ENCODE assay signal across 8 cellular contexts in genomic region chr20:54207743-54208491, GRCh38. TPM values are rescaled to one million over a fixed set of nuclear protein-coding genes. Genes with fewer than 3 reads are reported as not detected.
DNase-seq lines count a peak whose midpoint lies in the region; ATAC-seq and TF ChIP-seq lines count a peak whose summit lies in the region.

TSS of gene PFDN4 (plus strand) at chr20:54208087. CDS start at chr20:54208101, 14 bp downstream.

- peaks cover 0 to 4% (median under 1%) of the 10 kb centered on the region in 3 donors for H3K27me3 Mint-ChIP-seq in naive B cell
- no peaks in the 10 kb centered on the region for H3K27me3 Mint-ChIP-seq in stimulated activated memory B cell treated with anti-CD40 and anti-IgM and Interleukin-4, amounts not matched to agents 10 μg/mL and 1 μg/mL and 100 μg/mL, for 72 hours

- TF ChIP-seq EP300 in Ishikawa (IDR thresholded peaks at IDR 0.05; ENCODE audit: borderline replicate concordance) = peak; percentile 58; the same call in 1 of the 2 replicates

- peak within 1 kb of the TSS; percentile 90 to 99 (median 98) for H3K4me3 Mint-ChIP-seq in naive B cell
- peak within 1 kb of the TSS; percentile 98 for H3K4me3 Mint-ChIP-seq in stimulated activated memory B cell treated with anti-CD40 and anti-IgM and Interleukin-4, amounts not matched to agents 10 μg/mL and 1 μg/mL and 100 μg/mL, for 72 hours

- H4K20me1 ChIP-seq in DND-41 (ENCODE audit: insufficient read depth, low read length) = peaks cover 16% of the 10 kb centered on the region; the same call in 1 of the 2 replicates

- peaks cover 4% of the 10 kb centered on the region for H3K36me3 ChIP-seq in DND-41 (ENCODE audit: insufficient read depth, low read length)
- no peaks in the 10 kb centered on the region for H3K36me3 ChIP-seq in esophagus squamous epithelium

- ATAC-seq in DND-41 (ENCODE audit: insufficient read depth, low read depth) = peak; percentile 93
- ATAC-seq in GM21619 (IDR thresholded peaks at IDR 0.05; ENCODE audit: unreplicated experiment) = peak; percentile 95
- ATAC-seq in naive B cell (ENCODE audit: low read depth in 2 of 2) = peak; percentile 89 to 92
- ATAC-seq in stimulated activated memory B cell treated with anti-CD40 and anti-IgM and Interleukin-4, amounts not matched to agents 10 μg/mL and 1 μg/mL and 100 μg/mL, for 72 hours = peak; percentile 95

- intact Hi-C loops in esophagus squamous epithelium (cut with DNase I) = no loop called here

- H3K9me3 ChIP-seq in DND-41 (ENCODE audit: insufficient read depth, low read length, severe bottlenecking) (no peaks in the 10 kb centered on the region), esophagus squamous epithelium (no peaks in the 10 kb centered on the region)

- H3K4me2 ChIP-seq in DND-41 (ENCODE audit: insufficient read depth, low read length) = peak within 1 kb of the TSS; percentile 87

- H3K27ac Mint-ChIP-seq in naive B cell = peak within 1 kb of the TSS; percentile 99 to 100 (median 100)
- H3K27ac Mint-ChIP-seq in stimulated activated memory B cell treated with anti-CD40 and anti-IgM and Interleukin-4, amounts not matched to agents 10 μg/mL and 1 μg/mL and 100 μg/mL, for 72 hours = peak within 1 kb of the TSS; percentile 99

- peaks cover 24% of the 10 kb centered on the region for H3K4me1 ChIP-seq in DND-41 (ENCODE audit: insufficient read depth, low read length)
- peaks cover 4 to 36% (median 15%) of the 10 kb centered on the region in 3 donors for H3K4me1 ChIP-seq in esophagus squamous epithelium

- peaks cover 9% of the 10 kb centered on the region for H3K27me3 ChIP-seq in DND-41 (ENCODE audit: insufficient read depth, low read length, poor library complexity)
- no peaks in the 10 kb centered on the region for H3K27me3 ChIP-seq in esophagus squamous epithelium

- peak within 1 kb of the TSS; percentile 83 for H2AFZ ChIP-seq in DND-41 (ENCODE audit: low read depth, low read length)

- H3K9me3 Mint-ChIP-seq in naive B cell = no peaks in the 10 kb centered on the region
- no peaks in the 10 kb centered on the region for H3K9me3 Mint-ChIP-seq in stimulated activated memory B cell treated with anti-CD40 and anti-IgM and Interleukin-4, amounts not matched to agents 10 μg/mL and 1 μg/mL and 100 μg/mL, for 72 hours

- peak in 1 of 4 donors; percentile 55 for TF ChIP-seq POLR2A in esophagus squamous epithelium (IDR thresholded peaks at IDR 0.05)

- peaks cover 16 to 27% (median 27%) of the 10 kb centered on the region in 3 donors for H3K4me1 Mint-ChIP-seq in naive B cell
- peaks cover 42% of the 10 kb centered on the region for H3K4me1 Mint-ChIP-seq in stimulated activated memory B cell treated with anti-CD40 and anti-IgM and Interleukin-4, amounts not matched to agents 10 μg/mL and 1 μg/mL and 100 μg/mL, for 72 hours

- DNase-seq in DND-41 (peak; percentile 89), esophagus squamous epithelium (lab: John Stamatoyannopoulos, UW) (peak; percentile 36), naive B cell (peak; percentile 84)
- peak; percentile 91 for DNase-seq in activated T-cell treated with anti-CD3 and anti-CD28 coated beads, Interleukin-2, amount 50 U/mL, for 48 hours

- TF ChIP-seq CTCF in DND-41 (IDR thresholded peaks at IDR 0.05; ENCODE audit: borderline replicate concordance, extremely low read depth, low read length, poor library complexity, severe bottlenecking) = peak; percentile 93
- TF ChIP-seq CTCF in esophagus squamous epithelium (IDR thresholded peaks at IDR 0.05) = peak; percentile 63 to 79 (median 73)

- H3K79me2 ChIP-seq in DND-41 (ENCODE audit: insufficient read depth, low read length) = peaks cover 48% of the 10 kb centered on the region

- H3K9ac ChIP-seq in DND-41 (ENCODE audit: low read depth, low read length) = peak within 1 kb of the TSS; percentile 63

- peak; percentile 27; the same call in 1 of the 2 replicates for TF ChIP-seq RAD21 in Ishikawa (IDR thresholded peaks at IDR 0.05; ENCODE audit: low read depth)

- H3K27ac ChIP-seq in DND-41 (ENCODE audit: low read length) = peak within 1 kb of the TSS; percentile 89
- peak within 1 kb of the TSS; percentile 92 to 97 (median 96) for H3K27ac ChIP-seq in esophagus squamous epithelium

- H3K36me3 Mint-ChIP-seq in naive B cell = no peaks in the 10 kb centered on the region
- no peaks in the 10 kb centered on the region for H3K36me3 Mint-ChIP-seq in stimulated activated memory B cell treated with anti-CD40 and anti-IgM and Interleukin-4, amounts not matched to agents 10 μg/mL and 1 μg/mL and 100 μg/mL, for 72 hours

- peak within 1 kb of the TSS; percentile 77 to 93 for H3K4me3 ChIP-seq in DND-41 (ENCODE audit: low read depth in 1 of 2, low read length in 2 of 2)
- H3K4me3 ChIP-seq in esophagus squamous epithelium = peak within 1 kb of the TSS; percentile 78 to 87 (median 85)

- 1 to 2% methylated on average over 11 to 15 of the region's 73 CpGs for WGBS in esophagus squamous epithelium, 2 donors

TF ChIP-seq in Ishikawa, 13 proteins besides CTCF, POLR2A, EP300 and RAD21 (continues in another document):
- TF ChIP-seq, protein P1, sequence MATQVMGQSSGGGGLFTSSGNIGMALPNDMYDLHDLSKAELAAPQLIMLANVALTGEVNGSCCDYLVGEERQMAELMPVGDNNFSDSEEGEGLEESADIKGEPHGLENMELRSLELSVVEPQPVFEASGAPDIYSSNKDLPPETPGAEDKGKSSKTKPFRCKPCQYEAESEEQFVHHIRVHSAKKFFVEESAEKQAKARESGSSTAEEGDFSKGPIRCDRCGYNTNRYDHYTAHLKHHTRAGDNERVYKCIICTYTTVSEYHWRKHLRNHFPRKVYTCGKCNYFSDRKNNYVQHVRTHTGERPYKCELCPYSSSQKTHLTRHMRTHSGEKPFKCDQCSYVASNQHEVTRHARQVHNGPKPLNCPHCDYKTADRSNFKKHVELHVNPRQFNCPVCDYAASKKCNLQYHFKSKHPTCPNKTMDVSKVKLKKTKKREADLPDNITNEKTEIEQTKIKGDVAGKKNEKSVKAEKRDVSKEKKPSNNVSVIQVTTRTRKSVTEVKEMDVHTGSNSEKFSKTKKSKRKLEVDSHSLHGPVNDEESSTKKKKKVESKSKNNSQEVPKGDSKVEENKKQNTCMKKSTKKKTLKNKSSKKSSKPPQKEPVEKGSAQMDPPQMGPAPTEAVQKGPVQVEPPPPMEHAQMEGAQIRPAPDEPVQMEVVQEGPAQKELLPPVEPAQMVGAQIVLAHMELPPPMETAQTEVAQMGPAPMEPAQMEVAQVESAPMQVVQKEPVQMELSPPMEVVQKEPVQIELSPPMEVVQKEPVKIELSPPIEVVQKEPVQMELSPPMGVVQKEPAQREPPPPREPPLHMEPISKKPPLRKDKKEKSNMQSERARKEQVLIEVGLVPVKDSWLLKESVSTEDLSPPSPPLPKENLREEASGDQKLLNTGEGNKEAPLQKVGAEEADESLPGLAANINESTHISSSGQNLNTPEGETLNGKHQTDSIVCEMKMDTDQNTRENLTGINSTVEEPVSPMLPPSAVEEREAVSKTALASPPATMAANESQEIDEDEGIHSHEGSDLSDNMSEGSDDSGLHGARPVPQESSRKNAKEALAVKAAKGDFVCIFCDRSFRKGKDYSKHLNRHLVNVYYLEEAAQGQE (IDR thresholded peaks at IDR 0.05; ENCODE audit: low read depth) = no peak
- peak; percentile 94 for TF ChIP-seq MAX (IDR thresholded peaks at IDR 0.05)
- TF ChIP-seq TEAD4 (IDR thresholded peaks at IDR 0.05) = 0 out of 2 replicates have a peak, but pooled peaks have one; percentile 20
- no peak for TF ChIP-seq NFIC (IDR thresholded peaks at IDR 0.05)
- TF ChIP-seq EGR1 (IDR thresholded peaks at IDR 0.05) = 0 out of 2 replicates have a peak, but pooled peaks have one; percentile 44
- TF ChIP-seq TAF1 (IDR thresholded peaks at IDR 0.05; ENCODE audit: low read depth) = peak; percentile 77

TF ChIP-seq in PFSK-1, 5 proteins besides CTCF, POLR2A, EP300 and RAD21:
- TF ChIP-seq TAF1 (IDR thresholded peaks at IDR 0.05; ENCODE audit: borderline replicate concordance, insufficient read depth, low read length) (peak; percentile 73; the same call in 1 of the 2 replicates), FOXP2 (optimal IDR thresholded peaks at IDR 0.05; ENCODE audit: borderline replicate concordance, extremely low read depth, extremely low read length, insufficient read depth) (peak; percentile 91), SIN3A (IDR thresholded peaks at IDR 0.05; ENCODE audit: borderline replicate concordance, insufficient read depth, low read length) (peak; percentile 97)
- TF ChIP-seq, protein P1 (IDR thresholded peaks at IDR 0.05; ENCODE audit: insufficient read depth in 1 of 2, low read depth in 2 of 2, low read length in 2 of 2) = no peak

RNA-seq across cellular contexts. Expression of gene PFDN4, which starts in this region (rescaled TPM):
- polyA plus RNA-seq in PFSK-1 (2012; ENCODE audit: insufficient read length, low read depth) = 33.8 TPM
- 10 to 100 TPM; 39.0 to 68.9 (median 46.4) TPM for total RNA-seq in esophagus squamous epithelium
- polyA plus RNA-seq in naive B cell (ENCODE audit: low read depth in 6 of 6) = 10 to 100 TPM; 39.2 to 66.3 (median 61.9) TPM

Comparison
In these comparisons a context has a peak if more than half of its experiments do, and no peak if none do; other contexts are left out.
1. Peak in every context shown above with its lines: DNase-seq, ATAC-seq, H3K4me3 ChIP-seq and H3K27ac ChIP-seq.
2. DNase-seq: peak in every context shown above with its lines; median percentile 91 in activated T-cell treated with anti-CD3 and anti-CD28 coated beads, Interleukin-2, amount 50 U/mL, for 48 hours; 89 in DND-41; 84 in naive B cell; 36 in esophagus squamous epithelium.